8 cellular contexts compared by ENCODE assay signal in the genomic region with DNA sequence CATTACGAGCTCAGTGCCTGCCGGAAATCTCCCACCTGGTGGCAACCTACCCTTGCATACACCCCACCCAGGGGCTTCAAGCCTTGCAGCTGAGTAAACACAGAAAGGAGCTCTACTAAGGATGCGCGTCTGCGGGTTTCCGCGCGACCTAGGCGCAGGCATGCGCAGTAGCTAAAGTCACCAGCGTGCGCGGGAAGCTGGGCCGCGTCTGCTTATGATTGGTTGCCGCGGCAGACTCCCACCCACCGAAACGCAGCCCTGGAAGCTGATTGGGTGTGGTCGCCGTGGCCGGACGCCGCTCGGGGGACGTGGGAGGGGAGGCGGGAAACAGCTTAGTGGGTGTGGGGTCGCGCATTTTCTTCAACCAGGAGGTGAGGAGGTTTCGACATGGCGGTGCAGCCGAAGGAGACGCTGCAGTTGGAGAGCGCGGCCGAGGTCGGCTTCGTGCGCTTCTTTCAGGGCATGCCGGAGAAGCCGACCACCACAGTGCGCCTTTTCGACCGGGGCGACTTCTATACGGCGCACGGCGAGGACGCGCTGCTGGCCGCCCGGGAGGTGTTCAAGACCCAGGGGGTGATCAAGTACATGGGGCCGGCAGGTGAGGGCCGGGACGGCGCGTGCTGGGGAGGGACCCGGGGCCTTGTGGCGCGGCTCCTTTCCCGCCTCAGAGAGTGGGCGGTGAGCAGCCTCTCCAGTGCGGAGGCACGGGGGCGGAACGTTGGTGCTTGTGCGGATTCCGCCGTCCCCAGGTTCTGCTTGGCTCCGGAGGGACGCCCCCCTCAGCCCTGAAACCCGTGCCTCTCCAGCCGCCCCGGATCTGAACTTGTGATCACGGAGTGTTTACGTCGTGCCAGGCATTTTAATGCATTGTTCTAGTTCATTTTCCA. TPM values are rescaled to one million over a fixed set of nuclear protein-coding genes. Genes with fewer than 3 reads are reported as not detected.
DNase-seq lines count a peak whose midpoint lies in the region; ATAC-seq and TF ChIP-seq lines count a peak whose summit lies in the region.

TSS of gene MSH2 (plus strand) at position 352 of the 887 bp plus-strand sequence. CDS start at position 388, 36 bp downstream.

- peak within 1 kb of the TSS; percentile 42 for H3K27ac ChIP-seq in suprapubic skin

- peak; percentile 95 for ATAC-seq in HG02610 (IDR thresholded peaks at IDR 0.05; ENCODE audit: unreplicated experiment)
- peak; percentile 96 for ATAC-seq in SK-N-SH treated with all-trans-retinoic acid at 6 μM for 48 hours

- H3K27me3 ChIP-seq in suprapubic skin = no peaks in the 10 kb centered on the region

- H3K4me1 ChIP-seq in suprapubic skin = peaks cover 20% of the 10 kb centered on the region

- TF ChIP-seq EP300 in suprapubic skin (IDR thresholded peaks at IDR 0.05) = no peak

- H3K36me3 ChIP-seq in suprapubic skin = no peaks in the 10 kb centered on the region

- POLR2A ChIA-PET in GM10248 (lab: Yijun Ruan, JAX) = interaction anchor here (0.8 to 0.9 kb wide), 2 partner anchors 11 to 420 kb away, joined by 4 read pairs; no protein-coding TSS in a partner anchor

- CTCF ChIA-PET in GM10248 (lab: Yijun Ruan, JAX) = interaction anchor here (1.3 to 4.0 kb wide), 7 partner anchors 9 to 365 kb away, joined by 3 to 26 read pairs (median 5); no protein-coding TSS in a partner anchor

- peak within 1 kb of the TSS; percentile 71 for H3K4me3 ChIP-seq in suprapubic skin

- TF ChIP-seq POLR2A in suprapubic skin (IDR thresholded peaks at IDR 0.05) = no peak

- DNase-seq in GM10248 (ENCODE audit: extremely low spot score) (peak; percentile 99), NCI-H1092 treated with DMSO at 0.1 percent for 48 hours (lab: John Stamatoyannopoulos, UW) (peak; percentile 96), globus pallidus (ENCODE audit: low spot score) (peak; percentile 91), nucleus accumbens (lab: John Stamatoyannopoulos, UW) (peak; percentile 49 to 96 (median 89)), suprapubic skin (ENCODE audit: low spot score in 2 of 2) (peak; percentile 95 to 97)
- peak; percentile 91 for DNase-seq in activated naive CD4-positive, alpha-beta T cell treated with anti-CD3 and anti-CD28 coated beads, Interleukin-2, amount 50 U/mL, for 16 hours

- 0% methylated on average over 77 of the region's 78 CpGs for WGBS in suprapubic skin

- no peaks in the 10 kb centered on the region for H3K9me3 ChIP-seq in suprapubic skin

- no peak for TF ChIP-seq CTCF in GM10248 (IDR thresholded peaks at IDR 0.05; ENCODE audit: control extremely low read depth, extremely low read depth, low read depth, missing control alignments)
- no peak for TF ChIP-seq CTCF in suprapubic skin (IDR thresholded peaks at IDR 0.05)

TF ChIP-seq in SK-N-SH treated with all-trans-retinoic acid at 6 μM for 48 hours, 23 proteins besides CTCF, POLR2A, EP300 and RAD21:
- TF ChIP-seq, protein P1, sequence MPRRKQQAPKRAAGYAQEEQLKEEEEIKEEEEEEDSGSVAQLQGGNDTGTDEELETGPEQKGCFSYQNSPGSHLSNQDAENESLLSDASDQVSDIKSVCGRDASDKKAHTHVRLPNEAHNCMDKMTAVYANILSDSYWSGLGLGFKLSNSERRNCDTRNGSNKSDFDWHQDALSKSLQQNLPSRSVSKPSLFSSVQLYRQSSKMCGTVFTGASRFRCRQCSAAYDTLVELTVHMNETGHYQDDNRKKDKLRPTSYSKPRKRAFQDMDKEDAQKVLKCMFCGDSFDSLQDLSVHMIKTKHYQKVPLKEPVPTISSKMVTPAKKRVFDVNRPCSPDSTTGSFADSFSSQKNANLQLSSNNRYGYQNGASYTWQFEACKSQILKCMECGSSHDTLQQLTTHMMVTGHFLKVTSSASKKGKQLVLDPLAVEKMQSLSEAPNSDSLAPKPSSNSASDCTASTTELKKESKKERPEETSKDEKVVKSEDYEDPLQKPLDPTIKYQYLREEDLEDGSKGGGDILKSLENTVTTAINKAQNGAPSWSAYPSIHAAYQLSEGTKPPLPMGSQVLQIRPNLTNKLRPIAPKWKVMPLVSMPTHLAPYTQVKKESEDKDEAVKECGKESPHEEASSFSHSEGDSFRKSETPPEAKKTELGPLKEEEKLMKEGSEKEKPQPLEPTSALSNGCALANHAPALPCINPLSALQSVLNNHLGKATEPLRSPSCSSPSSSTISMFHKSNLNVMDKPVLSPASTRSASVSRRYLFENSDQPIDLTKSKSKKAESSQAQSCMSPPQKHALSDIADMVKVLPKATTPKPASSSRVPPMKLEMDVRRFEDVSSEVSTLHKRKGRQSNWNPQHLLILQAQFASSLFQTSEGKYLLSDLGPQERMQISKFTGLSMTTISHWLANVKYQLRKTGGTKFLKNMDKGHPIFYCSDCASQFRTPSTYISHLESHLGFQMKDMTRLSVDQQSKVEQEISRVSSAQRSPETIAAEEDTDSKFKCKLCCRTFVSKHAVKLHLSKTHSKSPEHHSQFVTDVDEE (CRISPR knock-in tag; IDR thresholded peaks at IDR 0.05) = no peak
- TF ChIP-seq OSR1 (CRISPR knock-in tag; IDR thresholded peaks at IDR 0.05) = no peak
- TF ChIP-seq TCF4 (CRISPR knock-in tag; IDR thresholded peaks at IDR 0.05; ENCODE audit: borderline replicate concordance) = no peak
- TF ChIP-seq, protein P2, sequence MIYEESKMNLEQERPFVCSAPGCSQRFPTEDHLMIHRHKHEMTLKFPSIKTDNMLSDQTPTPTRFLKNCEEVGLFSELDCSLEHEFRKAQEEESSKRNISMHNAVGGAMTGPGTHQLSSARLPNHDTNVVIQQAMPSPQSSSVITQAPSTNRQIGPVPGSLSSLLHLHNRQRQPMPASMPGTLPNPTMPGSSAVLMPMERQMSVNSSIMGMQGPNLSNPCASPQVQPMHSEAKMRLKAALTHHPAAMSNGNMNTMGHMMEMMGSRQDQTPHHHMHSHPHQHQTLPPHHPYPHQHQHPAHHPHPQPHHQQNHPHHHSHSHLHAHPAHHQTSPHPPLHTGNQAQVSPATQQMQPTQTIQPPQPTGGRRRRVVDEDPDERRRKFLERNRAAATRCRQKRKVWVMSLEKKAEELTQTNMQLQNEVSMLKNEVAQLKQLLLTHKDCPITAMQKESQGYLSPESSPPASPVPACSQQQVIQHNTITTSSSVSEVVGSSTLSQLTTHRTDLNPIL (CRISPR knock-in tag; IDR thresholded peaks at IDR 0.05; ENCODE audit: low read depth) = no peak
- TF ChIP-seq ESRRG (CRISPR knock-in tag; IDR thresholded peaks at IDR 0.05) = 0 out of 2 replicates have a peak, but pooled peaks have one; percentile 19
- TF ChIP-seq ZNF8 (CRISPR knock-in tag; IDR thresholded peaks at IDR 0.05) = 0 out of 2 replicates have a peak, but pooled peaks have one; percentile 38
- TF ChIP-seq GLIS3 (CRISPR knock-in tag; IDR thresholded peaks at IDR 0.05) = no peak
- 0 out of 2 replicates have a peak, but pooled peaks have one; percentile 24 for TF ChIP-seq ZNF565 (CRISPR knock-in tag; conservative IDR thresholded peaks at IDR 0.05; ENCODE audit: low read depth)
- TF ChIP-seq ZFP30 (CRISPR knock-in tag; IDR thresholded peaks at IDR 0.05) = no peak
- TF ChIP-seq CSRNP3 (CRISPR knock-in tag; IDR thresholded peaks at IDR 0.05) = no peak
- TF ChIP-seq ZC3H10 (CRISPR knock-in tag; IDR thresholded peaks at IDR 0.05) = no peak
- no peak for TF ChIP-seq TOX (CRISPR knock-in tag; IDR thresholded peaks at IDR 0.05; ENCODE audit: borderline replicate concordance)
- TF ChIP-seq PPARA (CRISPR knock-in tag; IDR thresholded peaks at IDR 0.05; ENCODE audit: borderline replicate concordance) = no peak
- no peak for TF ChIP-seq ISL1 (CRISPR knock-in tag; IDR thresholded peaks at IDR 0.05)
- no peak for TF ChIP-seq ARNTL (CRISPR knock-in tag; IDR thresholded peaks at IDR 0.05; ENCODE audit: borderline replicate concordance, low read depth)

RNA-seq across cellular contexts. Expression of gene MSH2, which starts in this region (rescaled TPM):
- 10 to 100 TPM; 11.8 to 18.1 (median 13.8) TPM for total RNA-seq in suprapubic skin

Comparison
In these comparisons a context has a peak if more than half of its experiments do, and no peak if none do; other contexts are left out.
1. Peak in every context shown above with its lines: DNase-seq, ATAC-seq, H3K4me3 ChIP-seq and H3K27ac ChIP-seq.